In the genomic region with DNA sequence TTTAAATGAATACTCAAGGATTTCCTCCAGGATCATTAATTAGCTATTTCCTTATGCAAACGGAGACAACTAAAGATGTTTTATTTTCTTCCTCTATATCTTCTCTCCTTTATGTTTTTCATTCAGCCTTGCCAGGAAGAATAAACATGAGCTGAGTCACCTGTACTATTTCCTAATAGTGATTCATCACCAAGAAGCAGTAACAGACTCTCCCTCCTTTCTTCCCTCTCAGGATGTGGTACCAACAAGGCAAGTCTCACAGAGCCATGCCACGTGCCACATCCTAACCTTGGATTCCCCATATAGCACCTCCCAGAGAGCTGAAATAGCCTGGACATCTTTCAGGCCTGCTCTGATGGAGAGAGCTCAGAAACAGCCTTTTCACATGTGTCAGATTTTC, we compare ENCODE assay signal across 21 cellular contexts.
DNase-seq lines count a peak whose midpoint lies in the region; ATAC-seq and TF ChIP-seq lines count a peak whose summit lies in the region.
"Had no signal": no experiment of that assay in that cellular context is flagged by ENCODE, and none has a peak within 500 bp of the region (broad histone marks: within the 10 kb centered on the region; RNA-seq: fewer than 3 reads in every experiment).

No MANE protein-coding gene starts in this region.

- DNase-seq in NCI-H226 = peak; percentile 68
- peak; percentile 55 for DNase-seq in astrocyte of the hippocampus (ENCODE audit: low read depth, low spot score)
- peak; percentile 62 for DNase-seq in fibroblast of the aortic adventitia (ENCODE audit: low read depth)
- DNase-seq in retinal pigment epithelial cell (ENCODE audit: low read depth) = peak; percentile 11
- no peak for DNase-seq in Peyer's patch
- DNase-seq in left ventricle myocardium inferior = no peak
- DNase-seq in amniotic stem cell (lab: John Stamatoyannopoulos, UW) = no peak
- DNase-seq: activated B cell treated with CpG ODN at 0.5 μM for 24 hours; activated CD8-positive, alpha-beta T cell treated with anti-CD3 and anti-CD28 coated beads, Interleukin-2, amount 10 ng/mL, durations not matched to agents 7 days and 5 days; activated naive CD8-positive, alpha-beta T cell treated with anti-CD3 and anti-CD28 coated beads, Interleukin-2, amount 50 U/mL, for 24 hours; H7; heart left ventricle; Kasumi-1; kidney; NCI-H1417 treated with DMSO at 0.1 percent for 48 hours; NCI-H2171 treated with DMSO at 0.1 percent for 48 hours; Right ventricle myocardium superior; T-helper 1 cell; upper lobe of left lung had no signal

- H3K4me1 ChIP-seq in Peyer's patch (no peaks in the 10 kb centered on the region), left ventricle myocardium inferior (no peaks in the 10 kb centered on the region)
- H3K4me1 ChIP-seq: BLaER1, upper lobe of left lung had no signal

- H3K36me3 ChIP-seq in Peyer's patch (no peaks in the 10 kb centered on the region), left ventricle myocardium inferior (no peaks in the 10 kb centered on the region)
- H3K36me3 ChIP-seq: BLaER1, heart left ventricle, upper lobe of left lung had no signal

- H3K9me3 ChIP-seq in Peyer's patch = no peaks in the 10 kb centered on the region
- no peaks in the 10 kb centered on the region for H3K9me3 ChIP-seq in left ventricle myocardium inferior (replicated peaks)
- H3K9me3 ChIP-seq: BLaER1, heart left ventricle, upper lobe of left lung had no signal

- H3K27ac ChIP-seq in Peyer's patch (no peak overlapping the region), left ventricle myocardium inferior (replicated peaks) (no peak overlapping the region)
- H3K27ac ChIP-seq: BLaER1, heart left ventricle, upper lobe of left lung had no signal

- ATAC-seq in HG03135 (IDR thresholded peaks at IDR 0.05; ENCODE audit: unreplicated experiment) = no peak
- ATAC-seq: activated CD8-positive, alpha-beta T cell treated with anti-CD3 and anti-CD28 coated beads, Interleukin-2, amount 10 ng/mL, durations not matched to agents 7 days and 5 days; activated naive CD8-positive, alpha-beta T cell treated with anti-CD3 and anti-CD28 coated beads, Interleukin-2, amount 50 U/mL, for 24 hours; heart left ventricle had no signal

- TF ChIP-seq POLR2A in Peyer's patch (IDR thresholded peaks at IDR 0.05) = no peak

- H3K27me3 ChIP-seq in Peyer's patch (no peaks in the 10 kb centered on the region), left ventricle myocardium inferior (ENCODE audit: low read depth) (no peaks in the 10 kb centered on the region)
- H3K27me3 ChIP-seq: BLaER1, heart left ventricle, upper lobe of left lung had no signal

- H3K4me3 ChIP-seq in fibroblast of the aortic adventitia (ENCODE audit: low read depth, low read length) (no peak overlapping the region), retinal pigment epithelial cell (ENCODE audit: low read length) (no peak overlapping the region), Peyer's patch (no peak overlapping the region), left ventricle myocardium inferior (no peak overlapping the region)
- H3K4me3 ChIP-seq: BLaER1, heart left ventricle, upper lobe of left lung had no signal

- intact Hi-C loops in left ventricle myocardium inferior (cut with micrococcal nuclease) = no loop called here

- TF ChIP-seq CTCF in fibroblast of the aortic adventitia (IDR thresholded peaks at IDR 0.05; ENCODE audit: insufficient read depth, low read length) (no peak), retinal pigment epithelial cell (conservative IDR thresholded peaks at IDR 0.05; ENCODE audit: low read depth, low read length) (no peak), Peyer's patch (IDR thresholded peaks at IDR 0.05) (no peak), left ventricle myocardium inferior (IDR thresholded peaks at IDR 0.05; ENCODE audit: borderline replicate concordance) (no peak)

Comparison
In these comparisons a context has a peak if more than half of its experiments do, and no peak if none do; other contexts are left out.
1. DNase-seq: peak in NCI-H226 (single experiment), astrocyte of the hippocampus (single experiment), fibroblast of the aortic adventitia (single experiment) and retinal pigment epithelial cell (single experiment); none in Peyer's patch (0 of 3), left ventricle myocardium inferior (single experiment) and amniotic stem cell (single experiment).